ENCODE assay signal across 8 cellular contexts in genomic region chr17:42221886-42222745, GRCh38. TPM values are rescaled to one million over a fixed set of nuclear protein-coding genes. Genes with fewer than 3 reads are reported as not detected.
DNase-seq lines count a peak whose midpoint lies in the region; ATAC-seq, FAIRE-seq and TF ChIP-seq lines count a peak whose summit lies in the region.

No MANE protein-coding gene starts in this region.

- TF ChIP-seq CTCF in AG04449 (IDR thresholded peaks at IDR 0.05; ENCODE audit: insufficient read depth, low read length, missing control alignments), result peak; percentile 71
- peak; percentile 77 for TF ChIP-seq CTCF in neural progenitor cell (IDR thresholded peaks at IDR 0.05)
- TF ChIP-seq CTCF in type B pancreatic cell (conservative IDR thresholded peaks at IDR 0.05), result peak; percentile 73

- H3K27me3 Mint-ChIP-seq in neural progenitor cell (ENCODE audit: insufficient read depth, low read depth) (peaks cover 2% of the 10 kb centered on the region), type B pancreatic cell (no peaks in the 10 kb centered on the region)

- no peaks in the 10 kb centered on the region for H3K4me1 Mint-ChIP-seq in neural progenitor cell
- no peaks in the 10 kb centered on the region for H3K4me1 Mint-ChIP-seq in type B pancreatic cell (ENCODE audit: unreplicated experiment)

- H3K27ac Mint-ChIP-seq in neural progenitor cell (no peak overlapping the region), type B pancreatic cell (no peak overlapping the region)

- H3K27ac ChIP-seq in neural progenitor cell, result no peak overlapping the region

- H3K27me3 ChIP-seq in NT2/D1 (ENCODE audit: insufficient read depth, insufficient read length), result no peaks in the 10 kb centered on the region
- H3K27me3 ChIP-seq in neural progenitor cell, result no peaks in the 10 kb centered on the region

- no peak for DNase-seq in AG04449 (ENCODE audit: low read depth, low spot score)
- DNase-seq in GM19239 (ENCODE audit: insufficient read length, low spot score), result peak; percentile 47
- DNase-seq in NT2/D1 (ENCODE audit: low read depth, low spot score), result peak; percentile 23
- peak; percentile 3 for DNase-seq in activated CD8-positive, alpha-beta memory T cell treated with anti-CD3 and anti-CD28 coated beads, Interleukin-2, amount 50 U/mL, for 24 hours (ENCODE audit: extremely low read depth)
- DNase-seq in neural progenitor cell (ENCODE audit: low spot score), result peak; percentile 71
- DNase-seq in type B pancreatic cell (ENCODE audit: extremely low spot score, unreplicated experiment), result no peak

- H4K20me1 ChIP-seq in neural progenitor cell (ENCODE audit: low read depth), result no peaks in the 10 kb centered on the region

- POLR2A ChIA-PET in AG04449 (lab: Yijun Ruan, JAX), result no interaction called here

- no peak overlapping the region for H3K4me2 ChIP-seq in neural progenitor cell

- no peaks in the 10 kb centered on the region for H3F3A ChIP-seq in neural progenitor cell (ENCODE audit: low read depth)

- H3K9ac ChIP-seq in NT2/D1 (ENCODE audit: insufficient read length, low read depth) (peak overlapping the region; percentile 6), neural progenitor cell (no peak overlapping the region)

- H3K4me3 Mint-ChIP-seq in neural progenitor cell (no peak overlapping the region), type B pancreatic cell (no peak overlapping the region)

- H3K9me3 Mint-ChIP-seq in neural progenitor cell, result no peaks in the 10 kb centered on the region
- H3K9me3 Mint-ChIP-seq in type B pancreatic cell, result no peaks in the 10 kb centered on the region

- H3K36me3 Mint-ChIP-seq in neural progenitor cell (peaks cover 28% of the 10 kb centered on the region), type B pancreatic cell (peaks cover 8% of the 10 kb centered on the region)

- FAIRE-seq in GM19239 (lab: Jason Lieb, UNC), result no peak

- no peak overlapping the region for H3K4me3 ChIP-seq in AG04449 (ENCODE audit: low read depth, low read length)
- no peak overlapping the region for H3K4me3 ChIP-seq in NT2/D1 (ENCODE audit: insufficient read length, low read depth)
- H3K4me3 ChIP-seq in neural progenitor cell, result no peak overlapping the region

- H3K36me3 ChIP-seq in NT2/D1 (ENCODE audit: insufficient read depth, insufficient read length, low read length) (peaks cover 18% of the 10 kb centered on the region), neural progenitor cell (no peaks in the 10 kb centered on the region)

- H2AFZ ChIP-seq in neural progenitor cell (replicated peaks), result no peak overlapping the region

- CTCF ChIA-PET in AG04449 (lab: Yijun Ruan, JAX), result interaction anchor here (0.6 to 3.8 kb wide), 43 partner anchors 9 to 310 kb away, joined by 3 to 53 read pairs (median 4); partner anchors contain the start of genes GHDC, HCRT and KCNH4

- no peaks in the 10 kb centered on the region for H3K79me2 ChIP-seq in neural progenitor cell (ENCODE audit: low read depth)

- peak; percentile 42 for ATAC-seq in esophagus mucosa
- no peak for ATAC-seq in GM18519 (IDR thresholded peaks at IDR 0.05; ENCODE audit: low FRiP score, unreplicated experiment)

- no peaks in the 10 kb centered on the region for H3K9me3 ChIP-seq in NT2/D1 (ENCODE audit: insufficient read depth, low read length)
- H3K9me3 ChIP-seq in neural progenitor cell (ENCODE audit: low read depth), result no peaks in the 10 kb centered on the region

- no peaks in the 10 kb centered on the region for H3K4me1 ChIP-seq in NT2/D1 (ENCODE audit: insufficient read depth, insufficient read length)
- no peaks in the 10 kb centered on the region for H3K4me1 ChIP-seq in neural progenitor cell

RNA-seq across cellular contexts. Expression of gene GHDC, which starts 27.8 kb away (rescaled TPM):
- total RNA-seq in esophagus mucosa, result 9.0 TPM
- total RNA-seq in neural progenitor cell (ENCODE audit: low replicate concordance), result 6.8 and 7.7 TPM in 2 replicates
- 4.4 and 6.4 TPM in 2 replicates for total RNA-seq in type B pancreatic cell (ENCODE audit: low replicate concordance)

RNA-seq across cellular contexts. Expression of gene HCRT, which starts 36.9 kb away (rescaled TPM):
- total RNA-seq in esophagus mucosa (not detected), neural progenitor cell (ENCODE audit: low replicate concordance) (not detected in 2 replicates), type B pancreatic cell (ENCODE audit: low replicate concordance) (not detected in 2 replicates)

RNA-seq across cellular contexts. Expression of gene KCNH4, which starts 41.2 kb away (rescaled TPM):
- total RNA-seq in esophagus mucosa (not detected), neural progenitor cell (ENCODE audit: low replicate concordance) (not detected in 2 replicates), type B pancreatic cell (ENCODE audit: low replicate concordance) (not detected in 2 replicates)

RNA-seq across cellular contexts. Expression of gene STAT5B, which starts 54.1 kb away (rescaled TPM):
- total RNA-seq in esophagus mucosa, result 18.1 TPM
- 90.7 and 96.4 TPM in 2 replicates for total RNA-seq in neural progenitor cell (ENCODE audit: low replicate concordance)
- total RNA-seq in type B pancreatic cell (ENCODE audit: low replicate concordance), result 22.0 and 42.3 TPM in 2 replicates

Comparison
In these comparisons a context has a peak if more than half of its experiments do, and no peak if none do; other contexts are left out.
1. DNase-seq: peak in GM19239 (single experiment), NT2/D1 (single experiment), activated CD8-positive, alpha-beta memory T cell treated with anti-CD3 and anti-CD28 coated beads, Interleukin-2, amount 50 U/mL, for 24 hours (single experiment) and neural progenitor cell (single experiment); none in AG04449 (single experiment) and type B pancreatic cell (single experiment).
2. Peak in every context shown above with its lines, with median percentiles within 50 percentile points of each other: CTCF ChIP-seq.